24 cellular contexts compared by ENCODE assay signal in the genomic region with DNA sequence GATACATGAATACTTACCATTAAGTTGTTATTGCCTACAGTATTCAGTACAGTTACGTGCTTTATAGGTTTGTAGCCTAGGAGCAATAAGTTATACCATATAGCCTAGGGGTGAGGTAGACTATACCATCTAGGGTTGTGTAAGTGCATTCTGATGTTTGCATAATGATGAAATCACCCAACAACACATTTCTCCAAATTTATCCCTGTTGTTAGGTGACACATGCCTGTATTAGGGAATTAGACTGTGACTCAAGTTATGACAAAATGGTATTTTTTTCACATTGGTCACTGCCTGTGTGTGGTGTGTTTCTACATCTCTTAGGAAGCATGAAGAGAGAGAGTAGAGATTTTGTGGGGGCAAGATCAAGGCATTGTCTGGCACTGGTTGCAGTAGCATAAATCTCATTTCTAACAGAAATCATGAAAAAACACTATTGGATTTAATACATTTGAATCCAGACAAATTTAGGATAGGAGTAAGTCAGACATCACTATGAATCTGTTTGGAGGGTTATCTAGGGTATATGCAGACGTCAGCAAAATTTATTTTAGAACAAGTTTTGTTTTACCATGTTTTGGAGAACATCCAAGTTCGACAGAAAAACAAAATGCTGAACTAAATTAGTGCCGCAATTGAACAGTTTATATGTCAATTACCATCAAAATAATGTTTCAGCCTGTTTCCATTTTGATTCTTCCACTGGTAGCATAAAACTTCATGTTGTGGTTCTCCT.
DNase-seq lines count a peak whose midpoint lies in the region; ATAC-seq and TF ChIP-seq lines count a peak whose summit lies in the region.
"Had no signal": no experiment of that assay in that cellular context is flagged by ENCODE, and none has a peak within 500 bp of the region (broad histone marks: within the 10 kb centered on the region; RNA-seq: fewer than 3 reads in every experiment).

No MANE protein-coding gene starts in this region.

- no peaks in the 10 kb centered on the region for H3K4me1 Mint-ChIP-seq in effector memory CD8-positive, alpha-beta T cell (ENCODE audit: low read depth in 2 of 2)
- H3K4me1 Mint-ChIP-seq: activated naive CD8-positive, alpha-beta T cell treated with anti-CD3 and anti-CD28 coated beads for 36 hours; CD4-positive, CD25-positive, alpha-beta regulatory T cell; natural killer cell had no signal

- CTCF ChIA-PET in mammary epithelial cell (lab: Charles Lee; ENCODE audit: low non-redundant PET): no interaction called here

- H3K9ac ChIP-seq in mammary epithelial cell (ENCODE audit: insufficient read depth, low read length): no peak overlapping the region

- in situ Hi-C loops in mammary epithelial cell (cut with MboI; ENCODE audit: low sequenced_read_pairs in 2 of 2): no loop called here

- dilution Hi-C loops in mammary epithelial cell (cut with HindIII; ENCODE audit: low sequenced_read_pairs): no loop called here

- no peak overlapping the region for H3K4me3 ChIP-seq in mammary epithelial cell (replicated peaks in 1 of 3; ENCODE audit: insufficient read depth in 1 of 3, low read depth in 2 of 3, low read length in 3 of 3)
- H3K4me3 ChIP-seq in vagina: no peak overlapping the region
- H3K4me3 ChIP-seq: ovary had no signal

- H3K9me3 ChIP-seq in mammary epithelial cell (replicated peaks; ENCODE audit: insufficient read depth, low read length) (no peaks in the 10 kb centered on the region), vagina (no peaks in the 10 kb centered on the region)
- H3K9me3 ChIP-seq: ovary had no signal

- no TSS peak for BruUV-seq in mammary epithelial cell (replicated peaks; lab: Mats Ljungman, UMichigan)

- H3K27ac ChIP-seq in mammary epithelial cell (ENCODE audit: insufficient read depth, low read depth, low read length): no peak overlapping the region
- no peak overlapping the region for H3K27ac ChIP-seq in vagina
- H3K27ac ChIP-seq: ovary had no signal

- TF ChIP-seq POLR2A in vagina (IDR thresholded peaks at IDR 0.05): no peak

- no peak for ATAC-seq in effector memory CD8-positive, alpha-beta T cell (replicated peaks)
- ATAC-seq in GM21619 (IDR thresholded peaks at IDR 0.05; ENCODE audit: unreplicated experiment): no peak
- no peak for ATAC-seq in GM19397 (IDR thresholded peaks at IDR 0.05; ENCODE audit: unreplicated experiment)
- ATAC-seq: left lobe of liver, natural killer cell, right cardiac atrium had no signal

- no peaks in the 10 kb centered on the region for H4K20me1 ChIP-seq in mammary epithelial cell (ENCODE audit: insufficient read depth, low read length)

- intact Hi-C loops in mammary epithelial cell (cut with micrococcal nuclease) (no loop called here), vagina (cut with DNase I) (no loop called here)

- no peaks in the 10 kb centered on the region for H3K36me3 Mint-ChIP-seq in effector memory CD8-positive, alpha-beta T cell (ENCODE audit: insufficient read depth)
- H3K36me3 Mint-ChIP-seq: activated naive CD8-positive, alpha-beta T cell treated with anti-CD3 and anti-CD28 coated beads for 36 hours; CD4-positive, CD25-positive, alpha-beta regulatory T cell; natural killer cell had no signal

- H3K4me2 ChIP-seq in mammary epithelial cell (ENCODE audit: insufficient read depth, low read depth, low read length): no peak overlapping the region

- H3K27ac Mint-ChIP-seq in effector memory CD8-positive, alpha-beta T cell: no peak overlapping the region
- H3K27ac Mint-ChIP-seq: activated naive CD8-positive, alpha-beta T cell treated with anti-CD3 and anti-CD28 coated beads for 36 hours; CD4-positive, CD25-positive, alpha-beta regulatory T cell; natural killer cell had no signal

- no peak overlapping the region for H2AFZ ChIP-seq in mammary epithelial cell (ENCODE audit: low read depth, low read length)

- H3K4me3 Mint-ChIP-seq in effector memory CD8-positive, alpha-beta T cell: no peak overlapping the region
- H3K4me3 Mint-ChIP-seq: activated naive CD8-positive, alpha-beta T cell treated with anti-CD3 and anti-CD28 coated beads for 36 hours; CD4-positive, CD25-positive, alpha-beta regulatory T cell; natural killer cell had no signal

- H3K9me3 Mint-ChIP-seq in effector memory CD8-positive, alpha-beta T cell: no peaks in the 10 kb centered on the region
- H3K9me3 Mint-ChIP-seq: activated naive CD8-positive, alpha-beta T cell treated with anti-CD3 and anti-CD28 coated beads for 36 hours; CD4-positive, CD25-positive, alpha-beta regulatory T cell had no signal

- WGBS in mammary epithelial cell (ENCODE audit: low coverage, missing lambda C conversion rate): 40% methylated on average over 4 of the region's 4 CpGs

- H3K27me3 Mint-ChIP-seq in effector memory CD8-positive, alpha-beta T cell: no peaks in the 10 kb centered on the region
- H3K27me3 Mint-ChIP-seq: CD4-positive, CD25-positive, alpha-beta regulatory T cell had no signal

- H3K4me1 ChIP-seq in mammary epithelial cell (ENCODE audit: insufficient read depth, low read length) (no peaks in the 10 kb centered on the region), vagina (no peaks in the 10 kb centered on the region)

- DNase-seq in Daoy (ENCODE audit: low read depth) (peak; percentile 3), HS-5 (ENCODE audit: low read depth) (peak; percentile 19), mammary epithelial cell (peak; percentile 46), kidney tubule cell (ENCODE audit: low spot score) (peak; percentile 71), vagina (ENCODE audit: extremely low spot score in 2 of 2) (no peak)
- DNase-seq in effector memory CD8-positive, alpha-beta T cell: no peak
- DNase-seq: activated CD4-positive, alpha-beta T cell treated with anti-CD3 and anti-CD28 coated beads, Interleukin-2, amount 50 U/mL, for 48 hours; activated CD4-positive, CD25-positive, alpha-beta regulatory T cell; activated CD8-positive, alpha-beta memory T cell treated with anti-CD3 and anti-CD28 coated beads, Interleukin-2, amount 50 U/mL, for 48 hours; activated naive CD8-positive, alpha-beta T cell treated with anti-CD3 and anti-CD28 coated beads for 36 hours; CD4-positive, CD25-positive, alpha-beta regulatory T cell; effector memory CD4-positive, alpha-beta T cell; head of caudate nucleus; natural killer cell; NCI-H1694; NCI-H2171 treated with DMSO at 0.1 percent for 48 hours; NCI-H69; ovary; right cardiac atrium; Right ventricle myocardium superior; stimulated activated CD4-positive, alpha-beta T cell treated with anti-CD3 and anti-CD28 coated beads, Interleukin-15, amount 100 ng/mL, for 24 hours had no signal

- H3K36me3 ChIP-seq in mammary epithelial cell (ENCODE audit: insufficient read depth, low read length) (no peaks in the 10 kb centered on the region), vagina (no peaks in the 10 kb centered on the region)
- H3K36me3 ChIP-seq: ovary had no signal

- TF ChIP-seq CTCF in mammary epithelial cell (conservative IDR thresholded peaks at IDR 0.05 in 1 of 2, IDR thresholded peaks at IDR 0.05 in 1 of 2; ENCODE audit: extremely low read depth in 1 of 2, insufficient read depth in 1 of 2, low read depth in 1 of 2, low read length in 2 of 2): no peak
- TF ChIP-seq CTCF in vagina (IDR thresholded peaks at IDR 0.05): no peak

- peaks cover 1% of the 10 kb centered on the region for H3K27me3 ChIP-seq in mammary epithelial cell (ENCODE audit: insufficient read depth, low read length)
- no peaks in the 10 kb centered on the region for H3K27me3 ChIP-seq in vagina
- H3K27me3 ChIP-seq: ovary had no signal

- H3K79me2 ChIP-seq in mammary epithelial cell (ENCODE audit: insufficient read depth, low read length): no peaks in the 10 kb centered on the region

Comparison
In these comparisons a context has a peak if more than half of its experiments do, and no peak if none do; other contexts are left out.
1. DNase-seq: peak in Daoy (single experiment), HS-5 (single experiment), mammary epithelial cell (single experiment) and kidney tubule cell (single experiment); none in effector memory CD8-positive, alpha-beta T cell (0 of 3) and vagina (0 of 2).